Comparison of ENCODE assay signal across 21 cellular contexts in genomic region chr12:15731940-15732339, GRCh38.
"Had no signal": no experiment of that assay in that cellular context is flagged by ENCODE, and none has a peak within 500 bp of the region (broad histone marks: within the 10 kb centered on the region; RNA-seq: fewer than 3 reads in every experiment).

No MANE protein-coding gene starts in this region.

- H3K4me3 Mint-ChIP-seq: activated CD8-positive, alpha-beta memory T cell treated with anti-CD3 and anti-CD28 coated beads, Interleukin-2, amount 10 ng/mL, durations not matched to agents 7 days and 5 days; activated naive CD8-positive, alpha-beta T cell treated with anti-CD3 and anti-CD28 coated beads for 36 hours; activated T-cell treated with anti-CD3 and anti-CD28 coated beads, Interleukin-2, amount 50 U/mL, for 24 hours; memory B cell; neural crest cell; stimulated activated naive B cell treated with anti-CD40 and anti-IgM and Interleukin-4, amounts not matched to agents 10 μg/mL and 1 μg/mL and 100 μg/mL, for 72 hours had no signal

- H3K9me3 Mint-ChIP-seq: activated naive CD8-positive, alpha-beta T cell treated with anti-CD3 and anti-CD28 coated beads for 36 hours; activated T-cell treated with anti-CD3 and anti-CD28 coated beads, Interleukin-2, amount 50 U/mL, for 24 hours; memory B cell; stimulated activated naive B cell treated with anti-CD40 and anti-IgM and Interleukin-4, amounts not matched to agents 10 μg/mL and 1 μg/mL and 100 μg/mL, for 72 hours had no signal

- H3K27ac Mint-ChIP-seq: activated CD8-positive, alpha-beta memory T cell treated with anti-CD3 and anti-CD28 coated beads, Interleukin-2, amount 10 ng/mL, durations not matched to agents 7 days and 5 days; activated naive CD8-positive, alpha-beta T cell treated with anti-CD3 and anti-CD28 coated beads for 36 hours; activated T-cell treated with anti-CD3 and anti-CD28 coated beads, Interleukin-2, amount 50 U/mL, for 24 hours; memory B cell; stimulated activated naive B cell treated with anti-CD40 and anti-IgM and Interleukin-4, amounts not matched to agents 10 μg/mL and 1 μg/mL and 100 μg/mL, for 72 hours had no signal

- DNase-seq: activated CD4-positive, alpha-beta T cell treated with anti-CD3 and anti-CD28 coated beads for 1 hour; activated CD4-positive, alpha-beta T cell treated with anti-CD3 and anti-CD28 coated beads, Interleukin-2, amount 50 U/mL, for 48 hours; activated CD8-positive, alpha-beta memory T cell treated with anti-CD3 and anti-CD28 coated beads, Interleukin-2, amount 10 ng/mL, durations not matched to agents 7 days and 5 days; activated effector memory CD4-positive, alpha-beta T cell treated with anti-CD3 and anti-CD28 coated beads, Interleukin-2, amount 50 U/mL, for 16 hours; activated naive CD8-positive, alpha-beta T cell treated with anti-CD3 and anti-CD28 coated beads for 36 hours; activated T-cell treated with anti-CD3 and anti-CD28 coated beads, Interleukin-2, amount 50 U/mL, for 24 hours; anterior cingulate cortex; esophagus squamous epithelium; foreskin keratinocyte; left lung; pancreas; spleen; stimulated activated CD4-positive, alpha-beta T cell treated with anti-CD3 and anti-CD28 coated beads, Interleukin-2, amount 100 ng/mL, for 24 hours; stimulated activated naive B cell treated with anti-CD40 and anti-IgM and Interleukin-4, amounts not matched to agents 10 μg/mL and 1 μg/mL and 100 μg/mL, for 72 hours; substantia nigra; T-helper 9 cell; upper lobe of left lung had no signal

- H3K4me1 Mint-ChIP-seq: activated CD8-positive, alpha-beta memory T cell treated with anti-CD3 and anti-CD28 coated beads, Interleukin-2, amount 10 ng/mL, durations not matched to agents 7 days and 5 days; activated naive CD8-positive, alpha-beta T cell treated with anti-CD3 and anti-CD28 coated beads for 36 hours; memory B cell; stimulated activated naive B cell treated with anti-CD40 and anti-IgM and Interleukin-4, amounts not matched to agents 10 μg/mL and 1 μg/mL and 100 μg/mL, for 72 hours had no signal

- H3K4me3 ChIP-seq: cardiac muscle cell, esophagus squamous epithelium, left lung, pancreas, right atrium auricular region, spleen, upper lobe of left lung had no signal

- H3K9me3 ChIP-seq: esophagus squamous epithelium, left lung, pancreas, right atrium auricular region, spleen, upper lobe of left lung had no signal

- H3K27me3 ChIP-seq: cardiac muscle cell, esophagus squamous epithelium, foreskin keratinocyte, left lung, pancreas, right atrium auricular region, spleen, upper lobe of left lung had no signal

- ATAC-seq: activated CD8-positive, alpha-beta memory T cell treated with anti-CD3 and anti-CD28 coated beads, Interleukin-2, amount 10 ng/mL, durations not matched to agents 7 days and 5 days; foreskin keratinocyte; stimulated activated naive B cell treated with anti-CD40 and anti-IgM and Interleukin-4, amounts not matched to agents 10 μg/mL and 1 μg/mL and 100 μg/mL, for 72 hours had no signal

- H3K36me3 ChIP-seq: cardiac muscle cell, esophagus squamous epithelium, left lung, pancreas, right atrium auricular region, spleen, upper lobe of left lung had no signal

- H3K36me3 Mint-ChIP-seq: activated CD8-positive, alpha-beta memory T cell treated with anti-CD3 and anti-CD28 coated beads, Interleukin-2, amount 10 ng/mL, durations not matched to agents 7 days and 5 days; activated naive CD8-positive, alpha-beta T cell treated with anti-CD3 and anti-CD28 coated beads for 36 hours; memory B cell; stimulated activated naive B cell treated with anti-CD40 and anti-IgM and Interleukin-4, amounts not matched to agents 10 μg/mL and 1 μg/mL and 100 μg/mL, for 72 hours had no signal

- H3K4me1 ChIP-seq: foreskin keratinocyte, left lung, spleen had no signal

- H3K27ac ChIP-seq: cardiac muscle cell, esophagus squamous epithelium, foreskin keratinocyte, left lung, spleen, upper lobe of left lung had no signal
